1 cellular context compared by ENCODE assay signal in the genomic region with DNA sequence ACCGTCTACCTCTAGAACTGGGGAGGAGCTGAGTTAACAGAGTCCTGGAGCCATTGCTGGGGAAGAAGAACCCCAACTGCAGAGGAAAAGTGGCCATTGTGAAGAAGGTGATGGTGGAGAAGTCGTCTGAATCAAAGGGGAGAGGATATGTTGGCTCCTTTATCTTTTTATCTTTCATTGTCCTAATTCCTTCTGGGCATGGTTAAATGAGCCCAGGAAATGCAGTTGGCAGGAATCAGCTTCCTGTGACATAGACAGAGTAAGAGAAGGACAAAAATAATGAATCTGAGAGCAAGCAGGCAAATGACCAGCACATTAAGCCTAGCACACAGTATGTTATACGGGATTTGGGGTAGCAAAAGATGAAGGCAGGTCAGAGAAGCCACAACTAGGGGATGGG.
TF ChIP-seq lines count a peak whose summit lies in the region.

No MANE protein-coding gene starts in this region.

TF ChIP-seq in WTC11, 78 proteins besides CTCF, POLR2A, EP300 and RAD21 (continued from another document):
- TF ChIP-seq ZNF512 (CRISPR knock-in tag; IDR thresholded peaks at IDR 0.05; ENCODE audit: borderline replicate concordance) (no peak), IRF2 (CRISPR knock-in tag; IDR thresholded peaks at IDR 0.05; ENCODE audit: borderline replicate concordance, low read depth) (no peak), ZNF263 (CRISPR knock-in tag; IDR thresholded peaks at IDR 0.05; ENCODE audit: low read depth) (no peak), RELA (CRISPR knock-in tag; IDR thresholded peaks at IDR 0.05; ENCODE audit: borderline replicate concordance) (no peak), JUN (CRISPR knock-in tag; IDR thresholded peaks at IDR 0.05) (no peak), USF1 (CRISPR knock-in tag; IDR thresholded peaks at IDR 0.05) (no peak), TEAD1 (CRISPR knock-in tag; IDR thresholded peaks at IDR 0.05) (no peak), ELF4 (CRISPR knock-in tag; IDR thresholded peaks at IDR 0.05; ENCODE audit: low read depth) (no peak), PRRX2 (CRISPR knock-in tag; IDR thresholded peaks at IDR 0.05) (no peak), SMAD4 (CRISPR knock-in tag; IDR thresholded peaks at IDR 0.05) (no peak)
- TF ChIP-seq, protein P1, sequence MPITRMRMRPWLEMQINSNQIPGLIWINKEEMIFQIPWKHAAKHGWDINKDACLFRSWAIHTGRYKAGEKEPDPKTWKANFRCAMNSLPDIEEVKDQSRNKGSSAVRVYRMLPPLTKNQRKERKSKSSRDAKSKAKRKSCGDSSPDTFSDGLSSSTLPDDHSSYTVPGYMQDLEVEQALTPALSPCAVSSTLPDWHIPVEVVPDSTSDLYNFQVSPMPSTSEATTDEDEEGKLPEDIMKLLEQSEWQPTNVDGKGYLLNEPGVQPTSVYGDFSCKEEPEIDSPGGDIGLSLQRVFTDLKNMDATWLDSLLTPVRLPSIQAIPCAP (CRISPR knock-in tag; IDR thresholded peaks at IDR 0.05), result no peak
- TF ChIP-seq, protein P2, sequence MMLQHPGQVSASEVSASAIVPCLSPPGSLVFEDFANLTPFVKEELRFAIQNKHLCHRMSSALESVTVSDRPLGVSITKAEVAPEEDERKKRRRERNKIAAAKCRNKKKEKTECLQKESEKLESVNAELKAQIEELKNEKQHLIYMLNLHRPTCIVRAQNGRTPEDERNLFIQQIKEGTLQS (CRISPR knock-in tag; conservative IDR thresholded peaks at IDR 0.05), result no peak
